Comparison of ENCODE assay signal across 8 cellular contexts in genomic region chr2:182240862-182241371, GRCh38.
DNase-seq lines count a peak whose midpoint lies in the region; ATAC-seq and TF ChIP-seq lines count a peak whose summit lies in the region.

No MANE protein-coding gene starts in this region.

- H3K36me3 ChIP-seq in right atrium auricular region: no peaks in the 10 kb centered on the region
- H3K36me3 ChIP-seq in sigmoid colon: no peaks in the 10 kb centered on the region

- WGBS in sigmoid colon, 2 donors: 13 to 29% methylated on average over 5 of the region's 5 CpGs

- H3K4me3 ChIP-seq in right atrium auricular region (no peak overlapping the region), sigmoid colon (no peak overlapping the region)

- TF ChIP-seq POLR2A in sigmoid colon (IDR thresholded peaks at IDR 0.05): no peak

- DNase-seq in Right ventricle myocardium superior (no peak), right atrium auricular region (ENCODE audit: low spot score) (no peak), HT1080 (ENCODE audit: low read depth) (peak; percentile 17), SK-N-DZ (ENCODE audit: low spot score) (peak; percentile 18), foreskin keratinocyte (peak in 1 of 2 donors; percentile 47), sigmoid colon (peak; percentile 65), NCI-H345 (lab: John Stamatoyannopoulos, UW) (no peak)

- TF ChIP-seq EP300 in sigmoid colon (IDR thresholded peaks at IDR 0.05): no peak

- intact Hi-C loops in Right ventricle myocardium superior (cut with DNase I) (no loop called here), sigmoid colon (cut with DNase I) (loop anchor here (2.0 kb wide), 1 partner anchor 408 kb away; no protein-coding TSS in a partner anchor)

- H3K27me3 ChIP-seq in right atrium auricular region (no peaks in the 10 kb centered on the region), foreskin keratinocyte (no peaks in the 10 kb centered on the region), sigmoid colon (no peaks in the 10 kb centered on the region)

- H3K9me3 ChIP-seq in right atrium auricular region (no peaks in the 10 kb centered on the region), sigmoid colon (no peaks in the 10 kb centered on the region)

- H3K27ac ChIP-seq in right atrium auricular region (no peak overlapping the region), foreskin keratinocyte (no peak overlapping the region), sigmoid colon (no peak overlapping the region)

- TF ChIP-seq CTCF in right atrium auricular region (IDR thresholded peaks at IDR 0.05) (peak in 1 of 2 donors; percentile 54), foreskin keratinocyte (conservative IDR thresholded peaks at IDR 0.05) (peak; percentile 59), sigmoid colon (IDR thresholded peaks at IDR 0.05) (peak in 3 of 4 experiments; percentile 8 to 33 (median 14))

- H3K4me1 ChIP-seq in right atrium auricular region (peaks cover 0 to 8% of the 10 kb centered on the region in 2 donors), foreskin keratinocyte (no peaks in the 10 kb centered on the region), sigmoid colon (peaks cover 0 to 6% (median 0%) of the 10 kb centered on the region in 4 donors)

- ATAC-seq in Right ventricle myocardium superior (ENCODE audit: poor library complexity) (peak; percentile 67), GM21786 (IDR thresholded peaks at IDR 0.05; ENCODE audit: unreplicated experiment) (peak; percentile 100), foreskin keratinocyte (peak; percentile 61)

Comparison
In these comparisons a context has a peak if more than half of its experiments do, and no peak if none do; other contexts are left out.
1. DNase-seq: peak in HT1080 (single experiment), SK-N-DZ (single experiment) and sigmoid colon (single experiment); none in Right ventricle myocardium superior (single experiment), right atrium auricular region (single experiment) and NCI-H345 (single experiment).
2. Peak in every context shown above with its lines, with median percentiles within 50 percentile points of each other: ATAC-seq.